Comparison of ENCODE assay signal across 9 cellular contexts in the genomic region with DNA sequence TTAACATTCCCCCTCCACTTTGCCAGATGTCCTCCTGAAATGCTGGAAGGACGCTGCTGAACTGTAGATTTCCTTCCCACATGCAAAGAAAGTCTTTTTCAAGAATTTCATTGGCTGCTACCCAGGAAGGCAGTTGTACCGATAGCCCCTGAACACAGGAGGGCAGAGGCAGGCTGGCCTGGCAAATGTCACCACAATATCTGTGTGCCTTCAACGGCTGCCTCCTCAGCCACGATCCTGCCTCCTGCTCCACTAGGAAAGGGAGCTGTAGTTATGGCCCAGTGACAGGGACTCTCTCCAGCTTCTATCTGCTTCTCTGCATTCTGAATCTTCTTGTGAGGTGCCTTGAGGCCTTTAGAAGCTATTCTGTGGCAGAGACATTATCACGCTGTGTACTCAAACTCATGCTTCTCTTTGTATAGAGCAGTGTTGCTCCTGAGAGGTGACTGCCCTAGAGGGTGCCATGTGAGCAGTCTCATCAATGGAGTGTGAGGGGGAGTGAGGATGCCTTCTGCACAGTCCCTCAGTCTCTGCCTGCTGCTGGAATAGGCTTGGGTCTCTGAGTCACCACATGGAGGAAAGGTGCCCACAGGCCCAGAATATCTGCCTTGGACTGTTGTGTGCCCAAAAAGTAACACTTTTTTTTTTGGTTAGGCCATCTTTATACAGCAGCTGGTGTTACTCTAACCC.
DNase-seq lines count a peak whose midpoint lies in the region; ATAC-seq and TF ChIP-seq lines count a peak whose summit lies in the region.
"Had no signal": no experiment of that assay in that cellular context is flagged by ENCODE, and none has a peak within 500 bp of the region (broad histone marks: within the 10 kb centered on the region; RNA-seq: fewer than 3 reads in every experiment).

No MANE protein-coding gene starts in this region.

- H3K9me3 Mint-ChIP-seq in neural crest cell, result no peaks in the 10 kb centered on the region
- H3K9me3 Mint-ChIP-seq: dendritic cell treated with granulocyte-macrophage colony-stimulating factor and Interleukin-4, amounts not matched to agents 40 ng/mL and 50 ng/mL, for 4 days had no signal

- H3K4me1 ChIP-seq in RWPE2 (ENCODE audit: insufficient read depth, poor library complexity, severe bottlenecking), result peaks cover 12% of the 10 kb centered on the region

- no peaks in the 10 kb centered on the region for H3K36me3 Mint-ChIP-seq in neural crest cell (ENCODE audit: low read depth)

- H3K4me1 Mint-ChIP-seq in neural crest cell, result peaks cover 15% of the 10 kb centered on the region

- DNase-seq in A172 (ENCODE audit: low spot score) (peak; percentile 65), HT-29 (ENCODE audit: low spot score) (peak; percentile 70), RWPE2 (ENCODE audit: low spot score) (no peak), fibroblast of gingiva (ENCODE audit: low read depth) (peak; percentile 82), neural crest cell (ENCODE audit: low read depth, low spot score) (peak; percentile 28), NCI-H1436 (lab: John Stamatoyannopoulos, UW) (no peak), amniotic stem cell (lab: John Stamatoyannopoulos, UW) (no peak)

- TF ChIP-seq CTCF in GM12873 (IDR thresholded peaks at IDR 0.05; ENCODE audit: insufficient read depth, low read depth, low read length, missing control alignments) (peak; percentile 54), RWPE2 (IDR thresholded peaks at IDR 0.05; ENCODE audit: poor library complexity, severe bottlenecking) (peak; percentile 23), neural crest cell (conservative IDR thresholded peaks at IDR 0.05) (peak; percentile 58)

- no peaks in the 10 kb centered on the region for H3K27me3 ChIP-seq in RWPE2 (ENCODE audit: insufficient read depth, poor library complexity, severe bottlenecking)

- no peaks in the 10 kb centered on the region for H3K9me3 ChIP-seq in RWPE2 (ENCODE audit: severe bottlenecking)

- H3K4me3 Mint-ChIP-seq in neural crest cell, result no peak overlapping the region
- H3K4me3 Mint-ChIP-seq: dendritic cell treated with granulocyte-macrophage colony-stimulating factor and Interleukin-4, amounts not matched to agents 40 ng/mL and 50 ng/mL, for 4 days had no signal

- no peak overlapping the region for H3K4me3 ChIP-seq in RWPE2 (ENCODE audit: severe bottlenecking)

- H3K36me3 ChIP-seq in RWPE2 (ENCODE audit: low read depth), result no peaks in the 10 kb centered on the region

- no peak overlapping the region for H3K27ac ChIP-seq in RWPE2 (ENCODE audit: poor library complexity, severe bottlenecking)

- H3K27ac Mint-ChIP-seq in neural crest cell (ENCODE audit: unreplicated experiment), result no peak overlapping the region
- H3K27ac Mint-ChIP-seq: dendritic cell treated with granulocyte-macrophage colony-stimulating factor and Interleukin-4, amounts not matched to agents 40 ng/mL and 50 ng/mL, for 4 days had no signal

- H3K27me3 Mint-ChIP-seq in neural crest cell (ENCODE audit: low read depth), result no peaks in the 10 kb centered on the region

- no peak; the same call in 2 of the 3 replicates for ATAC-seq in RWPE2 (ENCODE audit: low read depth)

Comparison
In these comparisons a context has a peak if more than half of its experiments do, and no peak if none do; other contexts are left out.
1. DNase-seq: peak in A172 (single experiment), HT-29 (single experiment), fibroblast of gingiva (single experiment) and neural crest cell (single experiment); none in RWPE2 (single experiment), NCI-H1436 (single experiment) and amniotic stem cell (single experiment).
2. Peak in every context shown above with its lines, with median percentiles within 50 percentile points of each other: CTCF ChIP-seq.